In genomic region chr11:34013893-34014571, GRCh38 we compare ENCODE assay signal across 29 cellular contexts.
"Had no signal": no experiment of that assay in that cellular context is flagged by ENCODE, and none has a peak within 500 bp of the region (broad histone marks: within the 10 kb centered on the region; RNA-seq: fewer than 3 reads in every experiment).

No MANE protein-coding gene starts in this region.

- H3K4me3 Mint-ChIP-seq: activated naive CD4-positive, alpha-beta T cell treated with anti-CD3 and anti-CD28 coated beads, Interleukin-2, amount 10 ng/mL, durations not matched to agents 7 days and 5 days; activated naive CD8-positive, alpha-beta T cell treated with anti-CD3 and anti-CD28 coated beads, Interleukin-2, amount 10 ng/mL, durations not matched to agents 7 days and 5 days; brain; effector memory CD8-positive, alpha-beta T cell; natural killer cell; neural progenitor cell; stimulated activated memory B cell treated with anti-CD40 and anti-IgM and Interleukin-4, amounts not matched to agents 10 μg/mL and 1 μg/mL and 100 μg/mL, for 72 hours had no signal

- H3K27ac Mint-ChIP-seq: activated naive CD4-positive, alpha-beta T cell treated with anti-CD3 and anti-CD28 coated beads, Interleukin-2, amount 10 ng/mL, durations not matched to agents 7 days and 5 days; activated naive CD8-positive, alpha-beta T cell treated with anti-CD3 and anti-CD28 coated beads, Interleukin-2, amount 10 ng/mL, durations not matched to agents 7 days and 5 days; brain; effector memory CD8-positive, alpha-beta T cell; natural killer cell; neural progenitor cell; stimulated activated memory B cell treated with anti-CD40 and anti-IgM and Interleukin-4, amounts not matched to agents 10 μg/mL and 1 μg/mL and 100 μg/mL, for 72 hours had no signal

- H3K9me3 ChIP-seq: ascending aorta, lower lobe of right lung, sigmoid colon, stomach, tibial artery had no signal

- H3K27me3 ChIP-seq: ascending aorta, neural progenitor cell, sigmoid colon, stomach had no signal

- H3K4me1 ChIP-seq: ascending aorta, lower lobe of right lung, neural progenitor cell, sigmoid colon, stomach, tibial artery had no signal

- H2AFZ ChIP-seq: neural progenitor cell had no signal

- H3K36me3 Mint-ChIP-seq: activated naive CD4-positive, alpha-beta T cell treated with anti-CD3 and anti-CD28 coated beads, Interleukin-2, amount 10 ng/mL, durations not matched to agents 7 days and 5 days; activated naive CD8-positive, alpha-beta T cell treated with anti-CD3 and anti-CD28 coated beads, Interleukin-2, amount 10 ng/mL, durations not matched to agents 7 days and 5 days; brain; natural killer cell; neural progenitor cell; stimulated activated memory B cell treated with anti-CD40 and anti-IgM and Interleukin-4, amounts not matched to agents 10 μg/mL and 1 μg/mL and 100 μg/mL, for 72 hours had no signal

- H3K9ac ChIP-seq: neural progenitor cell had no signal

- H3K36me3 ChIP-seq: ascending aorta, lower lobe of right lung, neural progenitor cell, sigmoid colon, stomach, tibial artery had no signal

- H3K27ac ChIP-seq: ascending aorta, lower lobe of right lung, neural progenitor cell, sigmoid colon, stomach, tibial artery, VCaP had no signal

- H3K4me3 ChIP-seq: ascending aorta, lower lobe of right lung, neural progenitor cell, sigmoid colon, smooth muscle cell, stomach, tibial artery had no signal

- H3K4me1 Mint-ChIP-seq: activated naive CD4-positive, alpha-beta T cell treated with anti-CD3 and anti-CD28 coated beads, Interleukin-2, amount 10 ng/mL, durations not matched to agents 7 days and 5 days; activated naive CD8-positive, alpha-beta T cell treated with anti-CD3 and anti-CD28 coated beads, Interleukin-2, amount 10 ng/mL, durations not matched to agents 7 days and 5 days; brain; natural killer cell; neural progenitor cell; stimulated activated memory B cell treated with anti-CD40 and anti-IgM and Interleukin-4, amounts not matched to agents 10 μg/mL and 1 μg/mL and 100 μg/mL, for 72 hours had no signal

- H3K4me2 ChIP-seq: neural progenitor cell, smooth muscle cell had no signal

- DNase-seq: activated CD4-positive, alpha-beta T cell treated with anti-CD3 and anti-CD28 coated beads for 4 hours; activated CD4-positive, alpha-beta T cell treated with anti-CD3 and anti-CD28 coated beads, Interleukin-2, amount 50 U/mL, for 48 hours; activated CD8-positive, alpha-beta memory T cell treated with anti-CD3 and anti-CD28 coated beads, Interleukin-2, amount 50 U/mL, for 4 hours; activated gamma-delta T cell; activated naive CD4-positive, alpha-beta T cell treated with anti-CD3 and anti-CD28 coated beads, Interleukin-2, amount 10 ng/mL, durations not matched to agents 7 days and 5 days; activated naive CD8-positive, alpha-beta T cell treated with anti-CD3 and anti-CD28 coated beads, Interleukin-2, amount 10 ng/mL, durations not matched to agents 7 days and 5 days; activated T-cell treated with anti-CD3 and anti-CD28 coated beads, Interleukin-2, amount 50 U/mL, for 1 hour; caudate nucleus; cortex of kidney; effector memory CD8-positive, alpha-beta T cell; erythroblast; foreskin fibroblast; hippocampal formation; lower lobe of right lung; natural killer cell; occipital lobe; posterior cingulate gyrus; sigmoid colon; stimulated activated CD4-positive, alpha-beta T cell treated with anti-CD3 and anti-CD28 coated beads, Interleukin-1b, Interleukin-23, amount 100 ng/mL, for 48 hours; stimulated activated CD4-positive, alpha-beta T cell treated with anti-CD3 and anti-CD28 coated beads, Interleukin-4, amount 100 ng/mL, for 4 hours; stimulated activated CD8-positive, alpha-beta memory T cell treated with anti-CD3 and anti-CD28 coated beads, Interleukin-4, amount 100 ng/mL, for 48 hours; stomach; tibial artery had no signal

- H3K9me3 Mint-ChIP-seq: activated naive CD4-positive, alpha-beta T cell treated with anti-CD3 and anti-CD28 coated beads, Interleukin-2, amount 10 ng/mL, durations not matched to agents 7 days and 5 days; activated naive CD8-positive, alpha-beta T cell treated with anti-CD3 and anti-CD28 coated beads, Interleukin-2, amount 10 ng/mL, durations not matched to agents 7 days and 5 days; effector memory CD8-positive, alpha-beta T cell; natural killer cell; neural progenitor cell; stimulated activated memory B cell treated with anti-CD40 and anti-IgM and Interleukin-4, amounts not matched to agents 10 μg/mL and 1 μg/mL and 100 μg/mL, for 72 hours had no signal
